8 cellular contexts compared by ENCODE assay signal in the genomic region with DNA sequence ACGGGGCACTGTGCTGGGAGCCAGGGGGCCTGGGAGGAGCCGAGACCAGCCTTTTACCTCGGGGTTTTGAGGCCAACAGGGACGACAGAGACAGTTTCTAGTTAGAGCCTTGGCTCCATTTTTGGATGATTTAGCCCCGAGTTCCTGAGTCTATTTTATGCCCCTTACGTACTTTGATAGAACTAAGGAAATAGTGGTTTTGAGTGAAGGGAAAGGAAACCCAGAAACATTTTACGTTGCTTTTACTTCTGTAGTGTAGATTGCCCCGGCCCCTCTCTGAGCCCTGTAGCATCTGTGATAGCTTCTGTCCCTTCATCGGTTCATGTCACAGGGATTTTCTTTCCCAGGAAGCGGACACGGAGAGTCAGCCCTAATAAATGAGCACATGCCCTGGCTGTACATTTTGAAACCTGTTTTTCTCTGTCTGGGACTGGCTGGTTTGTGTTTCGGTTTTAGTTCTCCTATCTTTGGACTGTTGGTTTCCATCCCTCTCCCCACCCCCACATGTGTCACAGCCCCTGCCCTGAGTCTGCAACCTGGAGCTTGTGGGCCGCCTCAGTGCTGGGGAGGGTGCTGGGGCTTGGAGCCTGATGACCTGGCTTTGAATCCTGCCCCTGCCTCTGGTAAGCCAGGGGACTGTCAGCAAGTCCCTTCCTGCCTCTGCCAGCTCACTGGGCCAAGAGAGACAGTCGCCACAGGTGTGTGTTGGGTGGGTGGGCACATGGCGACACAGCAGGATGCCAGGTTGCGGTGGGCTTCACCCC. TPM values are rescaled to one million over a fixed set of nuclear protein-coding genes. Genes with fewer than 3 reads are reported as not detected.
DNase-seq lines count a peak whose midpoint lies in the region; ATAC-seq and TF ChIP-seq lines count a peak whose summit lies in the region.

No MANE protein-coding gene starts in this region.

- H3K4me1 ChIP-seq in BLaER1, result peaks cover 100% of the 10 kb centered on the region
- H3K4me1 ChIP-seq in Loucy (ENCODE audit: insufficient read depth, low read length, poor library complexity, severe bottlenecking), result peaks cover 42% of the 10 kb centered on the region
- peaks cover 89% of the 10 kb centered on the region for H3K4me1 ChIP-seq in mononuclear cell (ENCODE audit: insufficient read depth, low read length)

- peak overlapping the region; percentile 96 for H3K27ac Mint-ChIP-seq in activated T-cell treated with anti-CD3 and anti-CD28 coated beads, Interleukin-2, amount 50 U/mL, for 72 hours

- H3K36me3 Mint-ChIP-seq in activated T-cell treated with anti-CD3 and anti-CD28 coated beads, Interleukin-2, amount 50 U/mL, for 72 hours (ENCODE audit: insufficient read depth in 2 of 2), result peaks cover 9 to 11% of the 10 kb centered on the region in 2 donors

- peaks cover 12% of the 10 kb centered on the region; the same call in 1 of the 2 replicates for H3F3A ChIP-seq in Loucy (ENCODE audit: low read depth)

- H3K9me3 Mint-ChIP-seq in activated T-cell treated with anti-CD3 and anti-CD28 coated beads, Interleukin-2, amount 50 U/mL, for 72 hours, result no peaks in the 10 kb centered on the region

- peak; percentile 83 to 85 for DNase-seq in activated T-cell treated with anti-CD3 and anti-CD28 coated beads, Interleukin-2, amount 50 U/mL, for 72 hours
- DNase-seq in substantia nigra (lab: John Stamatoyannopoulos, UW) (peak in 20 of 49 donors; percentile 6 to 38 (median 20)), NCI-H146 treated with DMSO at 0.1 percent for 48 hours (lab: John Stamatoyannopoulos, UW; ENCODE audit: unreplicated experiment) (no peak), DMS79 (lab: John Stamatoyannopoulos, UW) (no peak)

- H3K9me2 ChIP-seq in Loucy (replicated peaks; ENCODE audit: low read depth, low read length), result no peaks in the 10 kb centered on the region

- H2AFZ ChIP-seq in Loucy (ENCODE audit: low read length), result no peak overlapping the region

- H3K4me2 ChIP-seq in BLaER1 (peak overlapping the region; percentile 95), Loucy (ENCODE audit: low read depth, low read length, poor library complexity, severe bottlenecking) (peak overlapping the region; percentile 90)

- H3K4me1 Mint-ChIP-seq in activated T-cell treated with anti-CD3 and anti-CD28 coated beads, Interleukin-2, amount 50 U/mL, for 72 hours (ENCODE audit: low read depth), result peaks cover 64% of the 10 kb centered on the region

- peak; percentile 49 for ATAC-seq in GM21423 (IDR thresholded peaks at IDR 0.05; ENCODE audit: unreplicated experiment)
- peak; percentile 80 to 87 for ATAC-seq in activated T-cell treated with anti-CD3 and anti-CD28 coated beads, Interleukin-2, amount 50 U/mL, for 72 hours (replicated peaks in 1 of 2)

- H4K20me1 ChIP-seq in BLaER1, result no peaks in the 10 kb centered on the region
- H4K20me1 ChIP-seq in Loucy (ENCODE audit: insufficient read depth, low read length, poor library complexity, severe bottlenecking), result no peaks in the 10 kb centered on the region

- H3K36me3 ChIP-seq in BLaER1, result peaks cover 25% of the 10 kb centered on the region; the same call in 1 of the 2 replicates
- peaks cover 8% of the 10 kb centered on the region; the same call in 1 of the 2 replicates for H3K36me3 ChIP-seq in Loucy (ENCODE audit: insufficient read depth, low read length)

- no peaks in the 10 kb centered on the region for H3K27me3 Mint-ChIP-seq in activated T-cell treated with anti-CD3 and anti-CD28 coated beads, Interleukin-2, amount 50 U/mL, for 72 hours (ENCODE audit: low read depth)

- H3K9ac ChIP-seq in BLaER1 (peak overlapping the region; percentile 82), Loucy (ENCODE audit: low read depth, low read length, poor library complexity, severe bottlenecking) (peak overlapping the region; percentile 69)

- H3K79me2 ChIP-seq in Loucy (ENCODE audit: insufficient read depth, low read length), result peaks cover 4% of the 10 kb centered on the region; the same call in 1 of the 2 replicates

- H3K27me3 ChIP-seq in BLaER1 (no peaks in the 10 kb centered on the region), Loucy (ENCODE audit: insufficient read depth, low read length, poor library complexity, severe bottlenecking) (no peaks in the 10 kb centered on the region), mononuclear cell (ENCODE audit: insufficient read depth, low read length) (no peaks in the 10 kb centered on the region)

- peak overlapping the region; percentile 98 for H3K27ac ChIP-seq in BLaER1
- peak overlapping the region; percentile 63 for H3K27ac ChIP-seq in substantia nigra (ENCODE audit: low read depth, low read length, poor library complexity, severe bottlenecking)

- H3K4me3 ChIP-seq in BLaER1 (peak overlapping the region; percentile 52), Loucy (ENCODE audit: low read length, poor library complexity, severe bottlenecking) (peak overlapping the region; percentile 71), mononuclear cell (ENCODE audit: low read length) (peak overlapping the region; percentile 1)

- H3K9me3 ChIP-seq in BLaER1 (no peaks in the 10 kb centered on the region), Loucy (ENCODE audit: insufficient read depth, low read depth, low read length) (no peaks in the 10 kb centered on the region), mononuclear cell (ENCODE audit: low read depth, low read length) (no peaks in the 10 kb centered on the region)

- no peak for TF ChIP-seq CTCF in Loucy (conservative IDR thresholded peaks at IDR 0.05; ENCODE audit: low read length)

- peak overlapping the region; percentile 79 to 93 for H3K4me3 Mint-ChIP-seq in activated T-cell treated with anti-CD3 and anti-CD28 coated beads, Interleukin-2, amount 50 U/mL, for 72 hours

RNA-seq across cellular contexts. Expression of a gene that starts 6.9 kb away (rescaled TPM):
- total RNA-seq in activated T-cell treated with anti-CD3 and anti-CD28 coated beads, Interleukin-2, amount 50 U/mL, for 72 hours, result 10 to 100 TPM; 37.8 to 42.2 TPM
- 33.7 TPM for total RNA-seq in mononuclear cell

RNA-seq across cellular contexts. Expression of a gene that starts 30.3 kb away (rescaled TPM):
- 10 to 100 TPM; 30.6 to 35.7 TPM for total RNA-seq in activated T-cell treated with anti-CD3 and anti-CD28 coated beads, Interleukin-2, amount 50 U/mL, for 72 hours
- 30.7 TPM for total RNA-seq in mononuclear cell

RNA-seq across cellular contexts. Expression of a gene that starts 38.2 kb away (rescaled TPM):
- total RNA-seq in activated T-cell treated with anti-CD3 and anti-CD28 coated beads, Interleukin-2, amount 50 U/mL, for 72 hours, result 10 to 100 TPM in 1 of 2 donors, 1 to 10 TPM in 1; 9.1 to 11.8 TPM
- total RNA-seq in mononuclear cell, result 6.5 TPM

RNA-seq across cellular contexts. Expression of a gene that starts 38.3 kb away (rescaled TPM):
- total RNA-seq in activated T-cell treated with anti-CD3 and anti-CD28 coated beads, Interleukin-2, amount 50 U/mL, for 72 hours, result 10 to 100 TPM; 13.1 to 13.6 TPM
- total RNA-seq in mononuclear cell, result 7.0 TPM

RNA-seq across cellular contexts. Expression of a gene that starts 52.3 kb away (rescaled TPM):
- total RNA-seq in activated T-cell treated with anti-CD3 and anti-CD28 coated beads, Interleukin-2, amount 50 U/mL, for 72 hours, result 10 to 100 TPM; 40.5 to 53.5 TPM
- total RNA-seq in mononuclear cell, result 31.6 TPM

Comparison
In these comparisons a context has a peak if more than half of its experiments do, and no peak if none do; other contexts are left out.
1. H3K4me3 ChIP-seq: peak in every context shown above with its lines; median percentile 71 in Loucy; 52 in BLaER1; 1 in mononuclear cell.
2. DNase-seq: peak in activated T-cell treated with anti-CD3 and anti-CD28 coated beads, Interleukin-2, amount 50 U/mL, for 72 hours (2 of 2); none in NCI-H146 treated with DMSO at 0.1 percent for 48 hours (single experiment) and DMS79 (single experiment).